Comparison of ENCODE assay signal across 1 cellular context in genomic region chr9:109027176-109027575, GRCh38.
TF ChIP-seq lines count a peak whose summit lies in the region.

No MANE protein-coding gene starts in this region.

TF ChIP-seq in K562, 482 proteins besides CTCF, POLR2A, EP300 and RAD21:
- no peak for TF ChIP-seq JUNB (CRISPR knock-in tag; conservative IDR thresholded peaks at IDR 0.05)
- no peak for TF ChIP-seq HMBOX1 (IDR thresholded peaks at IDR 0.05)
- TF ChIP-seq ZNF780A (CRISPR knock-in tag; IDR thresholded peaks at IDR 0.05): no peak
- TF ChIP-seq PCBP2 (IDR thresholded peaks at IDR 0.05; ENCODE audit: low read depth, low read length, poor library complexity, severe bottlenecking): no peak
- TF ChIP-seq HCFC1 (IDR thresholded peaks at IDR 0.05; ENCODE audit: low read depth, low read length): no peak
- no peak for TF ChIP-seq BDP1 (IDR thresholded peaks at IDR 0.05; ENCODE audit: insufficient read depth, insufficient read length)
- TF ChIP-seq CEBPZ (IDR thresholded peaks at IDR 0.05; ENCODE audit: borderline replicate concordance, low read depth, low read length): no peak
- TF ChIP-seq ZNF146 (CRISPR knock-in tag; IDR thresholded peaks at IDR 0.05; ENCODE audit: unreplicated experiment): no peak
- TF ChIP-seq SREBF2 (CRISPR knock-in tag; IDR thresholded peaks at IDR 0.05): no peak
- no peak for TF ChIP-seq BRD4 (IDR thresholded peaks at IDR 0.05)
- TF ChIP-seq ETV5 (CRISPR knock-in tag; IDR thresholded peaks at IDR 0.05; ENCODE audit: low read depth): no peak
- no peak for TF ChIP-seq CBFA2T2 (conservative IDR thresholded peaks at IDR 0.05)
- TF ChIP-seq, protein P1, sequence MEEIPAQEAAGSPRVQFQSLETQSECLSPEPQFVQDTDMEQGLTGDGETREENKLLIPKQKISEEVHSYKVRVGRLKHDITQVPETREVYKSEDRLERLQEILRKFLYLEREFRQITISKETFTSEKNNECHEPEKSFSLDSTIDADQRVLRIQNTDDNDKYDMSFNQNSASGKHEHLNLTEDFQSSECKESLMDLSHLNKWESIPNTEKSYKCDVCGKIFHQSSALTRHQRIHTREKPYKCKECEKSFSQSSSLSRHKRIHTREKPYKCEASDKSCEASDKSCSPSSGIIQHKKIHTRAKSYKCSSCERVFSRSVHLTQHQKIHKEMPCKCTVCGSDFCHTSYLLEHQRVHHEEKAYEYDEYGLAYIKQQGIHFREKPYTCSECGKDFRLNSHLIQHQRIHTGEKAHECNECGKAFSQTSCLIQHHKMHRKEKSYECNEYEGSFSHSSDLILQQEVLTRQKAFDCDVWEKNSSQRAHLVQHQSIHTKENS (CRISPR knock-in tag; IDR thresholded peaks at IDR 0.05): no peak
- TF ChIP-seq, protein P2, sequence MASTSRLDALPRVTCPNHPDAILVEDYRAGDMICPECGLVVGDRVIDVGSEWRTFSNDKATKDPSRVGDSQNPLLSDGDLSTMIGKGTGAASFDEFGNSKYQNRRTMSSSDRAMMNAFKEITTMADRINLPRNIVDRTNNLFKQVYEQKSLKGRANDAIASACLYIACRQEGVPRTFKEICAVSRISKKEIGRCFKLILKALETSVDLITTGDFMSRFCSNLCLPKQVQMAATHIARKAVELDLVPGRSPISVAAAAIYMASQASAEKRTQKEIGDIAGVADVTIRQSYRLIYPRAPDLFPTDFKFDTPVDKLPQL (IDR thresholded peaks at IDR 0.05; ENCODE audit: extremely low read depth, insufficient read length): no peak
- TF ChIP-seq AFF4 (CRISPR knock-in tag; IDR thresholded peaks at IDR 0.05): no peak
- TF ChIP-seq, protein P3, sequence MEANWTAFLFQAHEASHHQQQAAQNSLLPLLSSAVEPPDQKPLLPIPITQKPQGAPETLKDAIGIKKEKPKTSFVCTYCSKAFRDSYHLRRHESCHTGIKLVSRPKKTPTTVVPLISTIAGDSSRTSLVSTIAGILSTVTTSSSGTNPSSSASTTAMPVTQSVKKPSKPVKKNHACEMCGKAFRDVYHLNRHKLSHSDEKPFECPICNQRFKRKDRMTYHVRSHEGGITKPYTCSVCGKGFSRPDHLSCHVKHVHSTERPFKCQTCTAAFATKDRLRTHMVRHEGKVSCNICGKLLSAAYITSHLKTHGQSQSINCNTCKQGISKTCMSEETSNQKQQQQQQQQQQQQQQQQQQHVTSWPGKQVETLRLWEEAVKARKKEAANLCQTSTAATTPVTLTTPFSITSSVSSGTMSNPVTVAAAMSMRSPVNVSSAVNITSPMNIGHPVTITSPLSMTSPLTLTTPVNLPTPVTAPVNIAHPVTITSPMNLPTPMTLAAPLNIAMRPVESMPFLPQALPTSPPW (CRISPR knock-in tag; IDR thresholded peaks at IDR 0.05): no peak
- TF ChIP-seq SRSF9 (IDR thresholded peaks at IDR 0.05; ENCODE audit: borderline replicate concordance, low read depth, low read length): no peak
- TF ChIP-seq ZNF134 (CRISPR knock-in tag; conservative IDR thresholded peaks at IDR 0.05): no peak
- no peak for TF ChIP-seq TEAD2 (tag; IDR thresholded peaks at IDR 0.05)
- TF ChIP-seq E4F1 (CRISPR knock-in tag; IDR thresholded peaks at IDR 0.05; ENCODE audit: borderline replicate concordance): no peak
TF ChIP-seq in K562: peak in this region for 0.
